In genomic region chr16:49458656-49459445, GRCh38 we compare ENCODE assay signal across 15 cellular contexts.
"Had no signal": no experiment of that assay in that cellular context is flagged by ENCODE, and none has a peak within 500 bp of the region (broad histone marks: within the 10 kb centered on the region; RNA-seq: fewer than 3 reads in every experiment).

No MANE protein-coding gene starts in this region.

- H3K27ac ChIP-seq: epithelial cell of prostate had no signal

- H3K36me3 Mint-ChIP-seq: naive B cell had no signal

- H3K4me3 Mint-ChIP-seq: activated B cell treated with CpG ODN at 0.5 μM for 24 hours; activated CD4-positive, alpha-beta T cell treated with anti-CD3 and anti-CD28 coated beads, Interleukin-2, amount 10 ng/mL, durations not matched to agents 7 days and 5 days; naive B cell; T-helper 2 cell treated with Interferon-gamma antibody and Interleukin-4, amounts not matched to agents 5 μg/mL and 100 μg/mL, for 36 hours had no signal

- H3K27me3 Mint-ChIP-seq: activated CD4-positive, alpha-beta T cell treated with anti-CD3 and anti-CD28 coated beads, Interleukin-2, amount 10 ng/mL, durations not matched to agents 7 days and 5 days had no signal

- H3K9me3 Mint-ChIP-seq: activated B cell treated with CpG ODN at 0.5 μM for 24 hours; activated CD4-positive, alpha-beta T cell treated with anti-CD3 and anti-CD28 coated beads, Interleukin-2, amount 10 ng/mL, durations not matched to agents 7 days and 5 days; T-helper 2 cell treated with Interferon-gamma antibody and Interleukin-4, amounts not matched to agents 5 μg/mL and 100 μg/mL, for 36 hours had no signal

- DNase-seq: activated B cell treated with CpG ODN at 0.5 μM for 24 hours; activated CD4-positive, alpha-beta T cell treated with anti-CD3 and anti-CD28 coated beads, Interleukin-2, amount 10 ng/mL, durations not matched to agents 7 days and 5 days; activated naive CD4-positive, alpha-beta T cell; cerebellar nuclear complex; left colon; naive B cell; retina; stimulated activated CD4-positive, alpha-beta T cell treated with anti-CD3 and anti-CD28 coated beads, Interleukin-15, amount 100 ng/mL, for 24 hours; stimulated activated CD4-positive, alpha-beta T cell treated with anti-CD3 and anti-CD28 coated beads, Interleukin-4, amount 100 ng/mL, for 1 hour; stimulated activated naive CD4-positive, alpha-beta T cell; substantia nigra; SW 1271; trophoblast cell had no signal

- ATAC-seq: left colon had no signal

- H3K27ac Mint-ChIP-seq: activated B cell treated with CpG ODN at 0.5 μM for 24 hours; activated CD4-positive, alpha-beta T cell treated with anti-CD3 and anti-CD28 coated beads, Interleukin-2, amount 10 ng/mL, durations not matched to agents 7 days and 5 days; naive B cell; T-helper 2 cell treated with Interferon-gamma antibody and Interleukin-4, amounts not matched to agents 5 μg/mL and 100 μg/mL, for 36 hours had no signal
